ENCODE assay signal across 2 cellular contexts in genomic region chr5:40866844-40867243, GRCh38.
TF ChIP-seq lines count a peak whose summit lies in the region.

No MANE protein-coding gene starts in this region.

TF ChIP-seq in GM23338, 12 proteins besides CTCF, POLR2A, EP300 and RAD21:
- TF ChIP-seq EZH2phosphoT487 (IDR thresholded peaks at IDR 0.05; ENCODE audit: unreplicated experiment) (no peak), STAT1 (IDR thresholded peaks at IDR 0.05; ENCODE audit: unreplicated experiment) (no peak), ETS1 (IDR thresholded peaks at IDR 0.05) (no peak), CREB1 (CRISPR knock-in tag; IDR thresholded peaks at IDR 0.05; ENCODE audit: low read depth) (no peak)
- TF ChIP-seq, protein P1, sequence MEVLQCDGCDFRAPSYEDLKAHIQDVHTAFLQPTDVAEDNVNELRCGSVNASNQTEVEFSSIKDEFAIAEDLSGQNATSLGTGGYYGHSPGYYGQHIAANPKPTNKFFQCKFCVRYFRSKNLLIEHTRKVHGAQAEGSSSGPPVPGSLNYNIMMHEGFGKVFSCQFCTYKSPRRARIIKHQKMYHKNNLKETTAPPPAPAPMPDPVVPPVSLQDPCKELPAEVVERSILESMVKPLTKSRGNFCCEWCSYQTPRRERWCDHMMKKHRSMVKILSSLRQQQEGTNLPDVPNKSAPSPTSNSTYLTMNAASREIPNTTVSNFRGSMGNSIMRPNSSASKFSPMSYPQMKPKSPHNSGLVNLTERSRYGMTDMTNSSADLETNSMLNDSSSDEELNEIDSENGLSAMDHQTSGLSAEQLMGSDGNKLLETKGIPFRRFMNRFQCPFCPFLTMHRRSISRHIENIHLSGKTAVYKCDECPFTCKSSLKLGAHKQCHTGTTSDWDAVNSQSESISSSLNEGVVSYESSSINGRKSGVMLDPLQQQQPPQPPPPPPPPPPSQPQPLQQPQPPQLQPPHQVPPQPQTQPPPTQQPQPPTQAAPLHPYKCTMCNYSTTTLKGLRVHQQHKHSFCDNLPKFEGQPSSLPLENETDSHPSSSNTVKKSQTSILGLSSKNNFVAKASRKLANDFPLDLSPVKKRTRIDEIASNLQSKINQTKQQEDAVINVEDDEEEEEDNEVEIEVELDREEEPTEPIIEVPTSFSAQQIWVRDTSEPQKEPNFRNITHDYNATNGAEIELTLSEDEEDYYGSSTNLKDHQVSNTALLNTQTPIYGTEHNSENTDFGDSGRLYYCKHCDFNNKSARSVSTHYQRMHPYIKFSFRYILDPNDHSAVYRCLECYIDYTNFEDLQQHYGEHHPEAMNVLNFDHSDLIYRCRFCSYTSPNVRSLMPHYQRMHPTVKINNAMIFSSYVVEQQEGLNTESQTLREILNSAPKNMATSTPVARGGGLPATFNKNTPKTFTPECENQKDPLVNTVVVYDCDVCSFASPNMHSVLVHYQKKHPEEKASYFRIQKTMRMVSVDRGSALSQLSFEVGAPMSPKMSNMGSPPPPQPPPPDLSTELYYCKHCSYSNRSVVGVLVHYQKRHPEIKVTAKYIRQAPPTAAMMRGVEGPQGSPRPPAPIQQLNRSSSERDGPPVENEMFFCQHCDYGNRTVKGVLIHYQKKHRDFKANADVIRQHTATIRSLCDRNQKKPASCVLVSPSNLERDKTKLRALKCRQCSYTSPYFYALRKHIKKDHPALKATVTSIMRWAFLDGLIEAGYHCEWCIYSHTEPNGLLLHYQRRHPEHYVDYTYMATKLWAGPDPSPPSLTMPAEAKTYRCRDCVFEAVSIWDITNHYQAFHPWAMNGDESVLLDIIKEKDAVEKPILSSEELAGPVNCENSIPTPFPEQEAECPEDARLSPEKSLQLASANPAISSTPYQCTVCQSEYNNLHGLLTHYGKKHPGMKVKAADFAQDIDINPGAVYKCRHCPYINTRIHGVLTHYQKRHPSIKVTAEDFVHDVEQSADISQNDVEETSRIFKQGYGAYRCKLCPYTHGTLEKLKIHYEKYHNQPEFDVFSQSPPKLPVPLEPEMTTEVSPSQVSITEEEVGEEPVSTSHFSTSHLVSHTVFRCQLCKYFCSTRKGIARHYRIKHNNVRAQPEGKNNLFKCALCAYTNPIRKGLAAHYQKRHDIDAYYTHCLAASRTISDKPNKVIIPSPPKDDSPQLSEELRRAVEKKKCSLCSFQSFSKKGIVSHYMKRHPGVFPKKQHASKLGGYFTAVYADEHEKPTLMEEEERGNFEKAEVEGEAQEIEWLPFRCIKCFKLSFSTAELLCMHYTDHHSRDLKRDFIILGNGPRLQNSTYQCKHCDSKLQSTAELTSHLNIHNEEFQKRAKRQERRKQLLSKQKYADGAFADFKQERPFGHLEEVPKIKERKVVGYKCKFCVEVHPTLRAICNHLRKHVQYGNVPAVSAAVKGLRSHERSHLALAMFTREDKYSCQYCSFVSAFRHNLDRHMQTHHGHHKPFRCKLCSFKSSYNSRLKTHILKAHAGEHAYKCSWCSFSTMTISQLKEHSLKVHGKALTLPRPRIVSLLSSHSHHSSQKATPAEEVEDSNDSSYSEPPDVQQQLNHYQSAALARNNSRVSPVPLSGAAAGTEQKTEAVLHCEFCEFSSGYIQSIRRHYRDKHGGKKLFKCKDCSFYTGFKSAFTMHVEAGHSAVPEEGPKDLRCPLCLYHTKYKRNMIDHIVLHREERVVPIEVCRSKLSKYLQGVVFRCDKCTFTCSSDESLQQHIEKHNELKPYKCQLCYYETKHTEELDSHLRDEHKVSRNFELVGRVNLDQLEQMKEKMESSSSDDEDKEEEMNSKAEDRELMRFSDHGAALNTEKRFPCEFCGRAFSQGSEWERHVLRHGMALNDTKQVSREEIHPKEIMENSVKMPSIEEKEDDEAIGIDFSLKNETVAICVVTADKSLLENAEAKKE (CRISPR knock-in tag; IDR thresholded peaks at IDR 0.05) = no peak

TF ChIP-seq in K562, 482 proteins besides CTCF, POLR2A, EP300 and RAD21:
- TF ChIP-seq CREM (IDR thresholded peaks at IDR 0.05; ENCODE audit: low read depth) (no peak), GABPB1 (CRISPR knock-in tag; IDR thresholded peaks at IDR 0.05) (no peak), OTX1 (CRISPR knock-in tag; IDR thresholded peaks at IDR 0.05) (no peak)
